In genomic region chr6:155132617-155133016, GRCh38 we compare ENCODE assay signal across 18 cellular contexts.
DNase-seq lines count a peak whose midpoint lies in the region; FAIRE-seq and TF ChIP-seq lines count a peak whose summit lies in the region.
"Had no signal": no experiment of that assay in that cellular context is flagged by ENCODE, and none has a peak within 500 bp of the region (broad histone marks: within the 10 kb centered on the region; RNA-seq: fewer than 3 reads in every experiment).

No MANE protein-coding gene starts in this region.

- TF ChIP-seq CTCF in bronchial epithelial cell (IDR thresholded peaks at IDR 0.05; ENCODE audit: insufficient read depth, low read length, severe bottlenecking) (no peak), sigmoid colon (IDR thresholded peaks at IDR 0.05) (no peak)

- no peaks in the 10 kb centered on the region for H3K4me1 ChIP-seq in sigmoid colon
- H3K4me1 ChIP-seq: BLaER1 had no signal

- H3K36me3 ChIP-seq in bronchial epithelial cell (ENCODE audit: control insufficient read depth, insufficient read depth, low read length): no peaks in the 10 kb centered on the region
- peaks cover 0 to 10% (median 0%) of the 10 kb centered on the region in 4 donors for H3K36me3 ChIP-seq in sigmoid colon
- H3K36me3 ChIP-seq: BLaER1 had no signal

- WGBS in sigmoid colon, 2 donors: 88% methylated on average over 9 of the region's 9 CpGs

- H3K27ac ChIP-seq in caudate nucleus (ENCODE audit: low read depth, low read length) (no peak overlapping the region), sigmoid colon (no peak overlapping the region)
- H3K27ac ChIP-seq: BLaER1 had no signal

- no peaks in the 10 kb centered on the region for H3K9me3 ChIP-seq in sigmoid colon
- H3K9me3 ChIP-seq: BLaER1 had no signal

- FAIRE-seq in bronchial epithelial cell (lab: Jason Lieb, UNC): peak; percentile 40
- FAIRE-seq: D721Med, RCC 7860 had no signal

- intact Hi-C loops in sigmoid colon (cut with DNase I): no loop called here

- TF ChIP-seq EP300 in sigmoid colon (IDR thresholded peaks at IDR 0.05): no peak

- H3K4me3 ChIP-seq in bronchial epithelial cell (ENCODE audit: low read depth, low read length): no peak overlapping the region
- H3K4me3 ChIP-seq in sigmoid colon: no peak overlapping the region
- H3K4me3 ChIP-seq: BLaER1 had no signal

- no peak for TF ChIP-seq POLR2A in sigmoid colon (IDR thresholded peaks at IDR 0.05)

- DNase-seq in NCI-H2171 treated with DMSO at 0.1 percent for 48 hours (lab: John Stamatoyannopoulos, UW): peak; percentile 34
- DNase-seq in NCI-H2171 (lab: John Stamatoyannopoulos, UW): no peak
- peak; percentile 58 for DNase-seq in NCI-H1105 (lab: John Stamatoyannopoulos, UW)
- DNase-seq in NCI-H748 treated with DMSO at 0.1 percent for 48 hours (lab: John Stamatoyannopoulos, UW): peak; percentile 32
- no peak for DNase-seq in bronchial epithelial cell (ENCODE audit: low read depth)
- DNase-seq in activated T-cell treated with anti-CD3 and anti-CD28 coated beads for 4 hours: no peak
- no peak for DNase-seq in caudate nucleus (lab: John Stamatoyannopoulos, UW)
- DNase-seq in sigmoid colon: no peak
- DNase-seq: CD8-positive, alpha-beta T cell; DMS79; KBM-7; NCI-H187; NCI-H82; SHP77; T-helper 1 cell had no signal

- H3K27me3 ChIP-seq in bronchial epithelial cell (ENCODE audit: control insufficient read depth, insufficient read depth, low read length) (no peaks in the 10 kb centered on the region), sigmoid colon (no peaks in the 10 kb centered on the region)
- H3K27me3 ChIP-seq: BLaER1 had no signal

Comparison
In these comparisons a context has a peak if more than half of its experiments do, and no peak if none do; other contexts are left out.
1. DNase-seq: peak in NCI-H2171 treated with DMSO at 0.1 percent for 48 hours (single experiment), NCI-H1105 (single experiment) and NCI-H748 treated with DMSO at 0.1 percent for 48 hours (single experiment); none in NCI-H2171 (single experiment), bronchial epithelial cell (single experiment), activated T-cell treated with anti-CD3 and anti-CD28 coated beads for 4 hours (single experiment), caudate nucleus (0 of 61) and sigmoid colon (single experiment).